In the genomic region with DNA sequence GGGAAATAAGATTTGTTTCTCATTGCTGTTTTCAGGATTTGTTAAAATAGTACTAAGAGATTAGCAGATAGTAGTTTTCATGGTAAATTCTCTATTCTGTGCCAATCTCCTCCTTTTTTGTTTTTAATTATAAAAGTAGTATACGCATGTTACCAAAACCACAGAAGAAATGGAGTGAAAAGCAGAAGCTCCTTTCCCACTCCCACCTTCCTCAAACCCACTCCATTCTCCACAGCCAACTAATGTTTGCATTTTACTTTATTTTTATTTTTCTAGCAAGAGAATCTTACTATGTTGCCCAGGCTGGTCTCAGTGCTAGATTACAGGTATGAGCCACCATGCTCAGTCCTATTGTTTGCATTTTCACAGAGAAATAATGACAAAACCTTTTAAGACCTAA, we compare ENCODE assay signal across 31 cellular contexts.
"Had no signal": no experiment of that assay in that cellular context is flagged by ENCODE, and none has a peak within 500 bp of the region (broad histone marks: within the 10 kb centered on the region; RNA-seq: fewer than 3 reads in every experiment).

No MANE protein-coding gene starts in this region.

- H3K27me3 ChIP-seq: esophagus squamous epithelium, neutrophil, sigmoid colon, stomach, thyroid gland, vagina had no signal

- H3K27ac ChIP-seq: coronary artery, neutrophil, psoas muscle, thyroid gland, vagina had no signal

- H3K9me3 ChIP-seq: esophagus squamous epithelium, mucosa of descending colon, neutrophil, psoas muscle, sigmoid colon, stomach, thyroid gland, vagina had no signal

- H3K4me3 ChIP-seq: coronary artery, esophagus squamous epithelium, mucosa of descending colon, psoas muscle, sigmoid colon, stomach, thyroid gland, vagina had no signal

- H3K36me3 ChIP-seq: esophagus squamous epithelium, neutrophil, sigmoid colon, stomach, thyroid gland, vagina had no signal

- H3K4me1 ChIP-seq: psoas muscle had no signal

- ATAC-seq: left colon; left ventricle myocardium superior; mucosa of descending colon; natural killer cell treated with Interleukin-12 subunit alpha and Interleukin-12 subunit beta and Interleukin-15 and Interleukin-18, amount 100 ng/mL, for 72 hours; psoas muscle; right cardiac atrium; stimulated activated effector memory CD8-positive, alpha-beta T cell treated with anti-CD3 and anti-CD28 coated beads, Interleukin-12 subunit alpha, Interleukin-12 subunit beta, amount 100 ng/mL, for 72 hours had no signal

- DNase-seq: dermis blood vessel endothelial cell; effector memory CD4-positive, alpha-beta T cell; erythroblast; esophagus squamous epithelium; foreskin melanocyte; glutamatergic neuron; hypothalamus; immature natural killer cell; islet precursor cell; kidney glomerular epithelial cell; left colon; left ventricle myocardium superior; mesenchymal stem cell; mucosa of descending colon; naive B cell; posterior cingulate gyrus; psoas muscle; right cardiac atrium; stimulated activated CD4-positive, alpha-beta T cell treated with anti-CD3 and anti-CD28 coated beads, Interleukin-2, amount 100 ng/mL, for 24 hours; stimulated activated CD4-positive, alpha-beta T cell treated with anti-CD3 and anti-CD28 coated beads, Interleukin-4, amount 100 ng/mL, for 24 hours; stimulated activated naive CD4-positive, alpha-beta T cell treated with Interleukin-2 at 50 U/mL for 16 hours; stomach; thyroid gland; trophoblast cell had no signal

- FAIRE-seq: endothelial cell of umbilical vein had no signal
